Comparison of ENCODE assay signal across 10 cellular contexts in the genomic region with DNA sequence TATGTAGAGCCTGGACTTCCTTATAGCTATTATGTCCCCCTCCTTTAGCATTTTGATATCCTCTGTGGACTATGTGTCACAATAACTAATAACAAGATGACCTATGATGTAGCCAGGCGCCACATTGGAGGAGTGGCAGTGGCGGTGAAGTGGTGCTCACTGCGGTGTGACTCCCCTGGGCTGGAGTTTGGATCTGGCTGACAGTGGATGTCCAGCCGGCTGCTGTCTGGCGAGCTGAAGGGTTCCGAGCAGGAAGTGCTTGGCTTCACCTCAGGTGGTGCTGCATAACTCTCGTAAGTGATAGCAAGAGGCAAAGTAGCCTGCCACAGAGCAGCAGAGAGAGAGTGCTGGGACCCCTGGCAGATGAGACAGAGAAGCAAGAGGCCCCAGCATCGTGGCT. TPM values are rescaled to one million over a fixed set of nuclear protein-coding genes. Genes with fewer than 3 reads are reported as not detected.
A peak's percentile ranks its signal among the peaks of the same experiment; 100 is the strongest.
DNase-seq lines count a peak whose midpoint lies in the region; ATAC-seq, FAIRE-seq and TF ChIP-seq lines count a peak whose summit lies in the region.
"Not testable (repeated sequence)": the region's sequence is repeated elsewhere in the genome, so short reads cannot be mapped to it uniquely, and the experiment has no call there.
"Had no signal": no experiment of that assay in that cellular context is flagged by ENCODE, and none has a peak within 500 bp of the region (broad histone marks: within the 10 kb centered on the region; RNA-seq: fewer than 3 reads in every experiment).

No MANE protein-coding gene starts in this region.

- not testable (repeated sequence) for TF ChIP-seq CTCF in GM23338 (conservative IDR thresholded peaks at IDR 0.05; ENCODE audit: low read depth in 2 of 2); bronchial epithelial cell (IDR thresholded peaks at IDR 0.05; ENCODE audit: insufficient read depth, low read length, severe bottlenecking)

- intact Hi-C loops in Right ventricle myocardium superior (cut with DNase I), result not testable (repeated sequence)

- H4K5ac ChIP-seq in mesendoderm (ENCODE audit: low read length), result not testable (repeated sequence)

- not testable (repeated sequence) for H3K36me3 ChIP-seq in GM23338 (ENCODE audit: insufficient read depth); bronchial epithelial cell (ENCODE audit: control insufficient read depth, insufficient read depth, low read length); mesendoderm (ENCODE audit: control insufficient read depth, insufficient read depth, low read length)

- not testable (repeated sequence) for H4K20me1 ChIP-seq in GM23338 (replicated peaks; ENCODE audit: insufficient read depth)

- H2AK5ac ChIP-seq in mesendoderm (ENCODE audit: low read length), result not testable (repeated sequence)

- not testable (repeated sequence) for H3K18ac ChIP-seq in mesendoderm (ENCODE audit: low read length)

- H2BK120ac ChIP-seq in mesendoderm (ENCODE audit: low read depth, low read length), result not testable (repeated sequence)

- H3K27ac ChIP-seq in GM23338 (ENCODE audit: low read depth); mesendoderm (ENCODE audit: low read depth, low read length): not testable (repeated sequence)

- H3K23ac ChIP-seq in mesendoderm (ENCODE audit: low read length), result not testable (repeated sequence)

- not testable (repeated sequence) for H3K4me2 ChIP-seq in GM23338; mesendoderm (ENCODE audit: low read length)

- H2BK5ac ChIP-seq in mesendoderm (ENCODE audit: low read length), result not testable (repeated sequence)

- H4K8ac ChIP-seq in mesendoderm (ENCODE audit: low read depth, low read length), result not testable (repeated sequence)

- DNase-seq in GM23338 (ENCODE audit: low spot score); bronchial epithelial cell (ENCODE audit: low read depth); Right ventricle myocardium superior: not testable (repeated sequence)
- peak; percentile 19 for DNase-seq in activated CD8-positive, alpha-beta memory T cell treated with anti-CD3 and anti-CD28 coated beads for 24 hours
- peak; percentile 13 for DNase-seq in mesendoderm

- not testable (repeated sequence) for H3K27ac Mint-ChIP-seq in GM23338

- H3K4me3 Mint-ChIP-seq in GM23338, result not testable (repeated sequence)

- H3F3A ChIP-seq in GM23338 (replicated peaks; ENCODE audit: low read depth), result not testable (repeated sequence)

- H3K79me2 ChIP-seq in GM23338 (replicated peaks; ENCODE audit: insufficient read depth); mesendoderm (ENCODE audit: control insufficient read depth, insufficient read depth, low read length): not testable (repeated sequence)

- H3K4me1 Mint-ChIP-seq in GM23338, result not testable (repeated sequence)

- H3K9ac ChIP-seq in mesendoderm (ENCODE audit: low read length), result not testable (repeated sequence)

- not testable (repeated sequence) for H3K27me3 Mint-ChIP-seq in GM23338 (ENCODE audit: insufficient read depth, low read depth, poor library complexity)

- H3K4me3 ChIP-seq in GM23338; bronchial epithelial cell (ENCODE audit: low read depth, low read length); mesendoderm (ENCODE audit: low read length): not testable (repeated sequence)

- not testable (repeated sequence) for H3K9me2 ChIP-seq in GM23338 (ENCODE audit: insufficient read depth)

- H3K4me1 ChIP-seq in GM23338 (ENCODE audit: insufficient read depth); mesendoderm (ENCODE audit: control insufficient read depth, low read depth, low read length): not testable (repeated sequence)

- not testable (repeated sequence) for H3K9me3 Mint-ChIP-seq in GM23338

- ATAC-seq in GM23338, result peak; percentile 52; the same call in 1 of the 3 replicates
- ATAC-seq in Right ventricle myocardium superior (ENCODE audit: poor library complexity), result peak; percentile 39

- not testable (repeated sequence) for H3K79me1 ChIP-seq in mesendoderm (ENCODE audit: low read length)

- WGBS in mesendoderm (ENCODE audit: extremely low coverage, insufficient coverage, low lambda C conversion rate), result no CpG with 5 or more reads among the region's 8 CpGs

- H3K36me3 Mint-ChIP-seq in GM23338 (ENCODE audit: low read depth), result not testable (repeated sequence)

- H3K4ac ChIP-seq in mesendoderm (ENCODE audit: low read depth, low read length), result not testable (repeated sequence)

- H2AFZ ChIP-seq in GM23338, result not testable (repeated sequence)

- H2BK15ac ChIP-seq in mesendoderm (replicated peaks; ENCODE audit: low read depth), result not testable (repeated sequence)

- H3K56ac ChIP-seq in mesendoderm (ENCODE audit: low read length), result not testable (repeated sequence)

- peak; percentile 83 for FAIRE-seq in bronchial epithelial cell (lab: Jason Lieb, UNC)

- not testable (repeated sequence) for H3K27me3 ChIP-seq in GM23338 (ENCODE audit: insufficient read depth); bronchial epithelial cell (ENCODE audit: control insufficient read depth, insufficient read depth, low read length); mesendoderm (ENCODE audit: insufficient read depth, low read length, poor library complexity)

RNA-seq across cellular contexts. Expression of a gene that starts 15.0 kb away (rescaled TPM):
- 1.5 and 2.7 TPM in 2 replicates for total RNA-seq in GM23338 (2014; rRNA removed; shearing (Covaris generic))
- 0.63 and 1.2 TPM in 2 replicates for polyA plus RNA-seq in GM23338 (2016; fragmentation: Nextera tagmentation; extraction: Ambion mirVana)
- total RNA-seq in bronchial epithelial cell (1.6 and 1.7 TPM in 2 replicates), Right ventricle myocardium superior (2.2 TPM)
- 1.1 TPM for polyA plus RNA-seq in mesendoderm (2013, experiment 1 of 2)
- 0.97 TPM for polyA plus RNA-seq in mesendoderm (2013, experiment 2 of 2)

RNA-seq across cellular contexts. Expression of a gene that starts 25.1 kb away (rescaled TPM):
- total RNA-seq in GM23338 (2014; rRNA removed; shearing (Covaris generic)), result not detected in 2 replicates
- not detected in 2 replicates for polyA plus RNA-seq in GM23338 (2016; fragmentation: Nextera tagmentation; extraction: Ambion mirVana)
- total RNA-seq in bronchial epithelial cell, result not detected in 2 replicates
- 0.22 TPM for total RNA-seq in Right ventricle myocardium superior
- polyA plus RNA-seq in mesendoderm (2013, experiment 1 of 2), result 0.03 TPM
- not detected for polyA plus RNA-seq in mesendoderm (2013, experiment 2 of 2)
- total RNA-seq: A172, Caco-2, Calu3 had no signal
- polyA plus RNA-seq: A549, BJ had no signal
